ENCODE assay signal across 24 cellular contexts in the genomic region with DNA sequence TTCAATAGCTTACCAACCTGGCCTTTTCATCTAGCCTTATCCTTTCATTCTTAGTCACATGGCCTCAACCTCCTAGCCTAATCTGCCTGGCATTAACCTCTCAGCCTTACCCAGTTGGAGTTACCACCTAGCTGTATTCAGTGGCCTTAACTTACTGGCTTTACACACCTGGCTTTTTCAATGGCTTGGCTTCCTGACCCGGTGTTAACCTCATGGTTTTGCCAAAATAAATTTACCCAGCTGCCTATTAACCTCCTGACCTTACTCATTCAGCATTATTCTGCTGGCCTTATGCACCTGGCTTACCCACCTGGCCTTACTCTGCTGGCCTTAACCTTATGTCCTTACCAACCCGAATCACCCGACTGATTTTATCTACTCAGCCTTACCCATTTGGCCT.
"Had no signal": no experiment of that assay in that cellular context is flagged by ENCODE, and none has a peak within 500 bp of the region (broad histone marks: within the 10 kb centered on the region; RNA-seq: fewer than 3 reads in every experiment).

No MANE protein-coding gene starts in this region.

- H3K36me3 ChIP-seq: adrenal gland, MG63, SJCRH30 had no signal

- H3K4me1 Mint-ChIP-seq: activated CD4-positive, alpha-beta memory T cell treated with anti-CD3 and anti-CD28 coated beads, Interleukin-2, amount 10 ng/mL, durations not matched to agents 7 days and 5 days; activated naive CD8-positive, alpha-beta T cell treated with anti-CD3 and anti-CD28 coated beads, Interleukin-2, amount 10 ng/mL, durations not matched to agents 7 days and 5 days had no signal

- H3K36me3 Mint-ChIP-seq: activated naive CD8-positive, alpha-beta T cell treated with anti-CD3 and anti-CD28 coated beads, Interleukin-2, amount 10 ng/mL, durations not matched to agents 7 days and 5 days had no signal

- ATAC-seq: K562, Panc1 had no signal

- H3K27ac Mint-ChIP-seq: activated CD4-positive, alpha-beta memory T cell treated with anti-CD3 and anti-CD28 coated beads, Interleukin-2, amount 10 ng/mL, durations not matched to agents 7 days and 5 days; activated naive CD8-positive, alpha-beta T cell treated with anti-CD3 and anti-CD28 coated beads, Interleukin-2, amount 10 ng/mL, durations not matched to agents 7 days and 5 days had no signal

- H3K27ac ChIP-seq: adrenal gland, RWPE1, SJCRH30, VCaP had no signal

- H3K4me3 ChIP-seq: adrenal gland, K562, MG63, SJCRH30 had no signal

- DNase-seq: activated CD4-positive, alpha-beta memory T cell treated with anti-CD3 and anti-CD28 coated beads, Interleukin-2, amount 10 ng/mL, durations not matched to agents 7 days and 5 days; activated CD4-positive, alpha-beta T cell treated with anti-CD3 and anti-CD28 coated beads, Interleukin-2, amount 50 U/mL, for 1 hour; activated CD4-positive, CD25-positive, alpha-beta regulatory T cell; activated naive CD4-positive, alpha-beta T cell treated with anti-CD3 and anti-CD28 coated beads, Interleukin-2, amount 50 U/mL, for 16 hours; activated naive CD8-positive, alpha-beta T cell treated with anti-CD3 and anti-CD28 coated beads, Interleukin-2, amount 10 ng/mL, durations not matched to agents 7 days and 5 days; adrenal gland; anterior cingulate cortex; cerebellar nuclear complex; MG63; NCI-H1105; NCI-H1436; NCI-H187 treated with DMSO at 0.1 percent for 48 hours; NCI-H2081 treated with DMSO at 0.1 percent for 48 hours; NCI-H2227 treated with DMSO at 0.1 percent for 48 hours; NCI-H526; OCI-M1; Right ventricle myocardium superior; SJCRH30; SK-N-SH; T-helper 1 cell had no signal

- H3K4me1 ChIP-seq: adrenal gland, SJCRH30 had no signal

- H3K4me2 ChIP-seq: SK-N-SH had no signal

- H3K9ac ChIP-seq: SK-N-SH had no signal

- H3K4me3 Mint-ChIP-seq: activated CD4-positive, alpha-beta memory T cell treated with anti-CD3 and anti-CD28 coated beads, Interleukin-2, amount 10 ng/mL, durations not matched to agents 7 days and 5 days; activated naive CD8-positive, alpha-beta T cell treated with anti-CD3 and anti-CD28 coated beads, Interleukin-2, amount 10 ng/mL, durations not matched to agents 7 days and 5 days had no signal

- H3K27me3 Mint-ChIP-seq: activated CD4-positive, alpha-beta memory T cell treated with anti-CD3 and anti-CD28 coated beads, Interleukin-2, amount 10 ng/mL, durations not matched to agents 7 days and 5 days; activated naive CD8-positive, alpha-beta T cell treated with anti-CD3 and anti-CD28 coated beads, Interleukin-2, amount 10 ng/mL, durations not matched to agents 7 days and 5 days had no signal

- H3K27me3 ChIP-seq: adrenal gland, MG63, SJCRH30 had no signal
